21 cellular contexts compared by ENCODE assay signal in the genomic region with DNA sequence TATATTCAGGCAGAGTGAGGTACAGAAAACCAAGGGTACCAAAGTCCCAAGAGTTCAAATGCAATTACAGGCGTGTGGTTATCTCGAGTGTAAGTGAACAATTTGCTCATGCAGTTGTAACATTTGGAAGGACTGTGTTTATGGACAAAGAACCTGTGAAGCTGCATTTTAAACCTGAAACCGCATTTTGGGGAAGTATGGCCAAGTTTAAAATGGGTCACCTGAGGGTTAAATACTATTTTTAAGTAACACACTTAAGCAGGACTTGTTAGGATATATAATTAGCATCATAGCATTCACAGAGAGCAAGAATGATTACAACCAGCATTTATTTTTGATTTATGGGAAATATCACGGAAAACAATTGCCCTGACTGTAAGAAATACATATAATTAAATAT.
"Had no signal": no experiment of that assay in that cellular context is flagged by ENCODE, and none has a peak within 500 bp of the region (broad histone marks: within the 10 kb centered on the region; RNA-seq: fewer than 3 reads in every experiment).

No MANE protein-coding gene starts in this region.

- H3K4me3 Mint-ChIP-seq: activated CD4-positive, alpha-beta memory T cell treated with anti-CD3 and anti-CD28 coated beads for 36 hours; activated naive CD8-positive, alpha-beta T cell; activated T-helper 1 cell treated with anti-CD3 and anti-CD28 coated beads, Interleukin-12 subunit alpha, Interleukin-12 subunit beta, Interleukin-2, Interleukin-4 antibody, amounts not matched to agents 30 ng/mL and 10 ng/mL and 1 ng/mL, durations not matched to agents 14 hours and 24 hours and 36 hours; effector memory CD8-positive, alpha-beta T cell; immature natural killer cell; nephron progenitor cell had no signal

- ATAC-seq: effector memory CD8-positive, alpha-beta T cell; heart right ventricle had no signal

- H3K36me3 Mint-ChIP-seq: activated CD4-positive, alpha-beta memory T cell treated with anti-CD3 and anti-CD28 coated beads for 36 hours; activated naive CD8-positive, alpha-beta T cell; immature natural killer cell had no signal

- H3K27ac Mint-ChIP-seq: activated CD4-positive, alpha-beta memory T cell treated with anti-CD3 and anti-CD28 coated beads for 36 hours; activated naive CD8-positive, alpha-beta T cell; activated T-helper 1 cell treated with anti-CD3 and anti-CD28 coated beads, Interleukin-12 subunit alpha, Interleukin-12 subunit beta, Interleukin-2, Interleukin-4 antibody, amounts not matched to agents 30 ng/mL and 10 ng/mL and 1 ng/mL, durations not matched to agents 14 hours and 24 hours and 36 hours; effector memory CD8-positive, alpha-beta T cell; immature natural killer cell; nephron progenitor cell had no signal

- H3K27me3 ChIP-seq: esophagus squamous epithelium, heart right ventricle, thyroid gland had no signal

- H3K9me3 Mint-ChIP-seq: activated CD4-positive, alpha-beta memory T cell treated with anti-CD3 and anti-CD28 coated beads for 36 hours; activated T-helper 1 cell treated with anti-CD3 and anti-CD28 coated beads, Interleukin-12 subunit alpha, Interleukin-12 subunit beta, Interleukin-2, Interleukin-4 antibody, amounts not matched to agents 30 ng/mL and 10 ng/mL and 1 ng/mL, durations not matched to agents 14 hours and 24 hours and 36 hours; effector memory CD8-positive, alpha-beta T cell; nephron progenitor cell had no signal

- DNase-seq: activated CD4-positive, alpha-beta memory T cell treated with anti-CD3 and anti-CD28 coated beads for 36 hours; activated T-cell treated with anti-CD3 and anti-CD28 coated beads for 4 hours; dermis blood vessel endothelial cell; effector memory CD8-positive, alpha-beta T cell; esophagus squamous epithelium; heart right ventricle; immature natural killer cell; kidney glomerular epithelial cell; left ventricle myocardium inferior; mammary epithelial cell; midbrain; nephron progenitor cell; occipital lobe; posterior cingulate gyrus; stimulated activated CD4-positive, alpha-beta T cell treated with anti-CD3 and anti-CD28 coated beads, Interleukin-12 subunit alpha, Interleukin-12 subunit beta, amount 100 ng/mL, for 4 hours; stimulated activated CD4-positive, alpha-beta T cell treated with anti-CD3 and anti-CD28 coated beads, Interleukin-1b, Interleukin-23, amount 100 ng/mL, for 48 hours; stimulated activated CD8-positive, alpha-beta memory T cell treated with anti-CD3 and anti-CD28 coated beads, Interleukin-4, amount 100 ng/mL, for 48 hours; stimulated activated naive CD4-positive, alpha-beta T cell; thyroid gland had no signal

- H3K4me3 ChIP-seq: esophagus squamous epithelium, heart right ventricle, left ventricle myocardium inferior, thyroid gland had no signal

- H3K4me1 ChIP-seq: thyroid gland had no signal

- H3K36me3 ChIP-seq: esophagus squamous epithelium, heart right ventricle, left ventricle myocardium inferior, thyroid gland had no signal

- H3K27ac ChIP-seq: esophagus squamous epithelium, heart right ventricle, left ventricle myocardium inferior, thyroid gland had no signal

- H3K9me3 ChIP-seq: esophagus squamous epithelium, left ventricle myocardium inferior, thyroid gland had no signal

- H3K4me1 Mint-ChIP-seq: immature natural killer cell, nephron progenitor cell had no signal
